Comparison of ENCODE assay signal across 24 cellular contexts in the genomic region with DNA sequence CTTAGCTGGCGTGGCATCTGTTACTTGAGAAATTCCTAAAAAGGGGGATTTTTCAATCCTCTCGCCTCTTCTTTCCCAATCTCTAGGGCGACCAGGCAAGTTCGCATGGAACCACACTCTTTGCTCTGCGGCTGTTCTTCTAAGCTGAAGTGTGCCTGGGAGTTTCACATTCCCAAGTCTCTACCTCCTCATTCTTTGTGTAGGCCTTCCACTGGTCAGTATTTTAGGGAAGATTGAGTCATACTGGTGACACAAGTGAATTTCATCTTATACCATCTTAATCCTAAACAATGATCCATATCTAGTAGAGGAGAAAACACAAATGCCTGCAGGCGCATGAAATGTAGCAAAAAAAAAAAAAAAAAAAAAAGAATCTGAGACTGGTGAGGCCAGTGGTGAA.
DNase-seq lines count a peak whose midpoint lies in the region; ATAC-seq, FAIRE-seq and TF ChIP-seq lines count a peak whose summit lies in the region.
"Had no signal": no experiment of that assay in that cellular context is flagged by ENCODE, and none has a peak within 500 bp of the region (broad histone marks: within the 10 kb centered on the region; RNA-seq: fewer than 3 reads in every experiment).

No MANE protein-coding gene starts in this region.

- H3K9me3 ChIP-seq in neural progenitor cell (ENCODE audit: low read depth) = no peaks in the 10 kb centered on the region
- no peaks in the 10 kb centered on the region for H3K9me3 ChIP-seq in aorta (ENCODE audit: control insufficient read depth, low read length)
- no peaks in the 10 kb centered on the region for H3K9me3 ChIP-seq in small intestine (ENCODE audit: control insufficient read depth, low read depth)
- no peaks in the 10 kb centered on the region for H3K9me3 ChIP-seq in gastroesophageal sphincter
- H3K9me3 ChIP-seq: A549; BLaER1 treated with 17β-estradiol and CSF1 and Interleukin-3, amounts not matched to agents 10 nM and 100 nM; Caco-2 had no signal

- WGBS in aorta, 2 donors = 96 to 97% methylated on average over 6 of the region's 6 CpGs
- 85 to 90% (median 87%) methylated on average over 6 of the region's 6 CpGs for WGBS in small intestine, 3 donors
- 70 to 89% methylated on average over 4 to 6 of the region's 6 CpGs for WGBS in gastroesophageal sphincter (ENCODE audit: low coverage in 1 of 2), 2 donors

- TF ChIP-seq POLR2A in gastroesophageal sphincter (IDR thresholded peaks at IDR 0.05) = no peak

- H3K27me3 ChIP-seq in GM23338 (ENCODE audit: insufficient read depth) (peaks cover 30% of the 10 kb centered on the region), neural progenitor cell (no peaks in the 10 kb centered on the region), aorta (ENCODE audit: control insufficient read depth in 1 of 2, insufficient read depth in 2 of 2, low read length in 1 of 2) (no peaks in the 10 kb centered on the region), small intestine (ENCODE audit: control insufficient read depth in 2 of 2, insufficient read depth in 2 of 2, low read length in 2 of 2) (no peaks in the 10 kb centered on the region), gastroesophageal sphincter (no peaks in the 10 kb centered on the region)
- H3K27me3 ChIP-seq: BLaER1 treated with 17β-estradiol and CSF1 and Interleukin-3, amounts not matched to agents 10 nM and 100 nM had no signal

- no peak overlapping the region for H3K4me3 Mint-ChIP-seq in GM23338
- H3K4me3 Mint-ChIP-seq in WTC11 = no peak overlapping the region
- H3K4me3 Mint-ChIP-seq in neural progenitor cell = no peak overlapping the region
- H3K4me3 Mint-ChIP-seq in type B pancreatic cell = no peak overlapping the region
- H3K4me3 Mint-ChIP-seq: B cell; CD4-positive, alpha-beta T cell; CD8-positive, alpha-beta T cell had no signal

- intact Hi-C loops in aorta (cut with DNase I) = loop anchor here in 1 of 2 donors (5.0 kb wide), 1 partner anchor 75 kb away; no protein-coding TSS in a partner anchor

- peak; percentile 72 for ATAC-seq in GM23338
- peak; percentile 55 for ATAC-seq in WTC11
- no peak for ATAC-seq in aorta (ENCODE audit: low FRiP score)
- ATAC-seq in gastroesophageal sphincter = no peak
- ATAC-seq: A549; CD8-positive, alpha-beta T cell had no signal

- peaks cover 20% of the 10 kb centered on the region for H3K4me1 Mint-ChIP-seq in GM23338
- peaks cover 27% of the 10 kb centered on the region for H3K4me1 Mint-ChIP-seq in WTC11
- H3K4me1 Mint-ChIP-seq in neural progenitor cell = peaks cover 8% of the 10 kb centered on the region
- H3K4me1 Mint-ChIP-seq in type B pancreatic cell (ENCODE audit: unreplicated experiment) = peaks cover 4% of the 10 kb centered on the region
- H3K4me1 Mint-ChIP-seq: B cell had no signal

- no peaks in the 10 kb centered on the region for H3K9me2 ChIP-seq in GM23338 (ENCODE audit: insufficient read depth)

- TF ChIP-seq CTCF in GM23338 (conservative IDR thresholded peaks at IDR 0.05; ENCODE audit: low read depth in 2 of 2) (no peak), WTC11 (IDR thresholded peaks at IDR 0.05) (no peak), neural progenitor cell (IDR thresholded peaks at IDR 0.05) (no peak), type B pancreatic cell (conservative IDR thresholded peaks at IDR 0.05) (no peak), gastroesophageal sphincter (IDR thresholded peaks at IDR 0.05) (no peak)

- DNase-seq in GM23338 (ENCODE audit: low spot score) = no peak
- DNase-seq in WTC11 (ENCODE audit: low spot score) = no peak
- DNase-seq in neural progenitor cell (ENCODE audit: low spot score) = no peak
- peak; percentile 31 for DNase-seq in superior temporal gyrus (ENCODE audit: extremely low spot score)
- DNase-seq in type B pancreatic cell (ENCODE audit: extremely low spot score, unreplicated experiment) = no peak
- no peak for DNase-seq in aorta
- no peak for DNase-seq in small intestine
- DNase-seq: AML-193; Caco-2; Calu3; CD4-positive, alpha-beta T cell; CD8-positive, alpha-beta T cell; DMS79 treated with DMSO at 0.1 percent for 48 hours; GF-D8 had no signal

- no peak overlapping the region for H3K9ac ChIP-seq in neural progenitor cell
- H3K9ac ChIP-seq: BLaER1 treated with 17β-estradiol and CSF1 and Interleukin-3, amounts not matched to agents 10 nM and 100 nM had no signal

- H3K9me3 Mint-ChIP-seq in GM23338 (no peaks in the 10 kb centered on the region), WTC11 (no peaks in the 10 kb centered on the region), neural progenitor cell (no peaks in the 10 kb centered on the region), type B pancreatic cell (no peaks in the 10 kb centered on the region)
- H3K9me3 Mint-ChIP-seq: CD8-positive, alpha-beta T cell had no signal

- peaks cover 10% of the 10 kb centered on the region for H3K4me1 ChIP-seq in GM23338 (ENCODE audit: insufficient read depth)
- H3K4me1 ChIP-seq in neural progenitor cell = peaks cover 14% of the 10 kb centered on the region
- peaks cover 0 to 5% of the 10 kb centered on the region in 2 donors for H3K4me1 ChIP-seq in aorta (ENCODE audit: control insufficient read depth in 1 of 2, insufficient read depth in 2 of 2, low read length in 2 of 2)
- no peaks in the 10 kb centered on the region for H3K4me1 ChIP-seq in small intestine (ENCODE audit: control insufficient read depth in 2 of 2, insufficient read depth in 1 of 2, low read depth in 1 of 2, low read length in 1 of 2)
- no peaks in the 10 kb centered on the region for H3K4me1 ChIP-seq in gastroesophageal sphincter
- H3K4me1 ChIP-seq: A549; BLaER1 treated with 17β-estradiol and CSF1 and Interleukin-3, amounts not matched to agents 10 nM and 100 nM; Caco-2 had no signal

- POLR2A ChIA-PET in WTC11 (lab: Charles Lee) = no interaction called here

- H2AFZ ChIP-seq in GM23338 (no peak overlapping the region), neural progenitor cell (replicated peaks) (peak overlapping the region; percentile 44)

- H3K27me3 Mint-ChIP-seq in GM23338 (ENCODE audit: insufficient read depth, low read depth, poor library complexity) (peaks cover 4% of the 10 kb centered on the region), WTC11 (ENCODE audit: low read depth) (peaks cover 88% of the 10 kb centered on the region), neural progenitor cell (ENCODE audit: insufficient read depth, low read depth) (no peaks in the 10 kb centered on the region), type B pancreatic cell (no peaks in the 10 kb centered on the region)
- H3K27me3 Mint-ChIP-seq: B cell; CD4-positive, alpha-beta T cell had no signal

- H3K36me3 ChIP-seq in GM23338 (ENCODE audit: insufficient read depth) (no peaks in the 10 kb centered on the region), neural progenitor cell (no peaks in the 10 kb centered on the region), aorta (ENCODE audit: control insufficient read depth in 1 of 2, insufficient read depth in 2 of 2, low read length in 1 of 2) (no peaks in the 10 kb centered on the region), small intestine (ENCODE audit: control insufficient read depth in 2 of 2, insufficient read depth in 2 of 2, low read length in 2 of 2) (no peaks in the 10 kb centered on the region), gastroesophageal sphincter (no peaks in the 10 kb centered on the region)
- H3K36me3 ChIP-seq: BLaER1 treated with 17β-estradiol and CSF1 and Interleukin-3, amounts not matched to agents 10 nM and 100 nM had no signal

- no peaks in the 10 kb centered on the region for H3F3A ChIP-seq in GM23338 (replicated peaks; ENCODE audit: low read depth)
- peaks cover 8% of the 10 kb centered on the region for H3F3A ChIP-seq in neural progenitor cell (ENCODE audit: low read depth)

- H3K79me2 ChIP-seq in GM23338 (replicated peaks; ENCODE audit: insufficient read depth) (no peaks in the 10 kb centered on the region), neural progenitor cell (ENCODE audit: low read depth) (no peaks in the 10 kb centered on the region)

- no peaks in the 10 kb centered on the region for H3K36me3 Mint-ChIP-seq in GM23338 (ENCODE audit: low read depth)
- no peaks in the 10 kb centered on the region for H3K36me3 Mint-ChIP-seq in WTC11
- no peaks in the 10 kb centered on the region for H3K36me3 Mint-ChIP-seq in neural progenitor cell
- H3K36me3 Mint-ChIP-seq in type B pancreatic cell = no peaks in the 10 kb centered on the region
- H3K36me3 Mint-ChIP-seq: CD8-positive, alpha-beta T cell had no signal

- H3K4me3 ChIP-seq in GM23338 (no peak overlapping the region), neural progenitor cell (no peak overlapping the region), aorta (ENCODE audit: low read length in 2 of 2) (no peak overlapping the region), small intestine (ENCODE audit: low read depth in 1 of 2, low read length in 2 of 2) (no peak overlapping the region), gastroesophageal sphincter (no peak overlapping the region)
- H3K4me3 ChIP-seq: A549; BLaER1 treated with 17β-estradiol and CSF1 and Interleukin-3, amounts not matched to agents 10 nM and 100 nM had no signal

- H4K20me1 ChIP-seq in GM23338 (replicated peaks; ENCODE audit: insufficient read depth) = no peaks in the 10 kb centered on the region; the same call in 1 of the 2 replicates
- H4K20me1 ChIP-seq in neural progenitor cell (ENCODE audit: low read depth) = no peaks in the 10 kb centered on the region
- H4K20me1 ChIP-seq: BLaER1 treated with 17β-estradiol and CSF1 and Interleukin-3, amounts not matched to agents 10 nM and 100 nM had no signal

- no peak overlapping the region for H3K27ac Mint-ChIP-seq in GM23338
- H3K27ac Mint-ChIP-seq in WTC11 = no peak overlapping the region
- no peak overlapping the region for H3K27ac Mint-ChIP-seq in neural progenitor cell
- no peak overlapping the region for H3K27ac Mint-ChIP-seq in type B pancreatic cell
- H3K27ac Mint-ChIP-seq: B cell; CD4-positive, alpha-beta T cell; CD8-positive, alpha-beta T cell had no signal

- CTCF ChIA-PET in WTC11 (lab: Charles Lee) = no interaction called here

- H3K4me2 ChIP-seq in GM23338 (no peak overlapping the region), neural progenitor cell (peak overlapping the region; percentile 24)
- H3K4me2 ChIP-seq: A549; BLaER1 treated with 17β-estradiol and CSF1 and Interleukin-3, amounts not matched to agents 10 nM and 100 nM had no signal

- H3K27ac ChIP-seq in GM23338 (ENCODE audit: low read depth) (no peak overlapping the region), neural progenitor cell (no peak overlapping the region), aorta (ENCODE audit: low read depth in 1 of 2, low read length in 2 of 2) (no peak overlapping the region), small intestine (ENCODE audit: low read depth in 1 of 2, low read length in 1 of 2) (no peak overlapping the region), gastroesophageal sphincter (no peak overlapping the region)
- H3K27ac ChIP-seq: 22Rv1; A549; BLaER1 treated with 17β-estradiol and CSF1 and Interleukin-3, amounts not matched to agents 10 nM and 100 nM; C4-2B had no signal

- TF ChIP-seq EP300 in gastroesophageal sphincter (IDR thresholded peaks at IDR 0.05) = no peak

- no peak for FAIRE-seq in small intestine (lab: Jason Lieb, UNC)
- FAIRE-seq: A549, D721Med, G401.6, GM12891, GM19239 had no signal

TF ChIP-seq in WTC11, 78 proteins besides CTCF, POLR2A, EP300 and RAD21:
- TF ChIP-seq FOXJ3 (CRISPR knock-in tag; IDR thresholded peaks at IDR 0.05; ENCODE audit: borderline replicate concordance) (no peak), GTF2I (CRISPR knock-in tag; conservative IDR thresholded peaks at IDR 0.05) (no peak), NR3C1 (CRISPR knock-in tag; conservative IDR thresholded peaks at IDR 0.05; ENCODE audit: low read depth) (no peak)

Comparison
In these comparisons a context has a peak if more than half of its experiments do, and no peak if none do; other contexts are left out.
1. ATAC-seq: peak in GM23338 (single experiment) and WTC11 (single experiment); none in aorta (single experiment) and gastroesophageal sphincter (single experiment).